Comparison of ENCODE assay signal across 8 cellular contexts in genomic region chr2:237674731-237675276, GRCh38. TPM values are rescaled to one million over a fixed set of nuclear protein-coding genes. Genes with fewer than 3 reads are reported as not detected.
DNase-seq lines count a peak whose midpoint lies in the region; ATAC-seq and TF ChIP-seq lines count a peak whose summit lies in the region.

No MANE protein-coding gene starts in this region.

- no peaks in the 10 kb centered on the region for H3K9me2 ChIP-seq in SK-N-SH

- H3F3A ChIP-seq in SK-N-SH (replicated peaks; ENCODE audit: insufficient read depth): peaks cover 20% of the 10 kb centered on the region

- TF ChIP-seq EP300 in SK-N-SH (IDR thresholded peaks at IDR 0.05; ENCODE audit: borderline replicate concordance in 1 of 2, low read depth in 1 of 2, low read length in 1 of 2): no peak

- no peak overlapping the region for H2AFZ ChIP-seq in SK-N-SH (ENCODE audit: low read depth)

- H3K79me2 ChIP-seq in SK-N-SH (ENCODE audit: insufficient read depth): peaks cover 83% of the 10 kb centered on the region

- peak overlapping the region; percentile 70 for H3K9ac ChIP-seq in SK-N-SH

- TF ChIP-seq RAD21 in SK-N-SH (IDR thresholded peaks at IDR 0.05; ENCODE audit: low read length): peak; percentile 36; the same call in 1 of the 2 replicates

- DNase-seq in COLO829 (ENCODE audit: low spot score) (peak; percentile 74), HT1080 (ENCODE audit: low read depth) (peak; percentile 90), SK-N-SH (peak; percentile 90), left ventricle myocardium superior (peak; percentile 87), renal cortical epithelial cell (ENCODE audit: low read depth) (peak; percentile 78), NCI-H146 (lab: John Stamatoyannopoulos, UW) (no peak)

- peak overlapping the region; percentile 46 for H3K4me2 ChIP-seq in SK-N-SH

- H3K4me3 Mint-ChIP-seq in activated naive CD8-positive, alpha-beta T cell: peak overlapping the region; percentile 93

- ATAC-seq in GM21390 (IDR thresholded peaks at IDR 0.05; ENCODE audit: unreplicated experiment): peak; percentile 78
- ATAC-seq in left ventricle myocardium superior: peak; percentile 82

- H3K27ac Mint-ChIP-seq in activated naive CD8-positive, alpha-beta T cell: peak overlapping the region; percentile 97

- no peak for TF ChIP-seq CTCF in SK-N-SH (IDR thresholded peaks at IDR 0.05)

- H3K27me3 Mint-ChIP-seq in activated naive CD8-positive, alpha-beta T cell: no peaks in the 10 kb centered on the region

- peak overlapping the region; percentile 76 to 92 for H3K27ac ChIP-seq in SK-N-SH (ENCODE audit: low read depth in 2 of 2, low read length in 1 of 2)

- POLR2A ChIA-PET in SK-N-SH (lab: Yijun Ruan, JAX): interaction anchor here (1.2 kb wide), 1 partner anchor 73 kb away, joined by 3 read pairs; no protein-coding TSS in a partner anchor

- H3K4me1 Mint-ChIP-seq in activated naive CD8-positive, alpha-beta T cell (ENCODE audit: low read depth): peaks cover 52% of the 10 kb centered on the region

- CTCF ChIA-PET in SK-N-SH (lab: Yijun Ruan, JAX): interaction anchor here (0.7 to 10.7 kb wide), 17 partner anchors 12 to 589 kb away, joined by 3 to 211 read pairs (median 8); no protein-coding TSS in a partner anchor

- no peaks in the 10 kb centered on the region for H3K9me3 ChIP-seq in SK-N-SH

- peaks cover 2 to 4% of the 10 kb centered on the region in 2 experiments for H3K36me3 ChIP-seq in SK-N-SH (replicated peaks in 1 of 2; ENCODE audit: control insufficient read depth in 1 of 2, insufficient read depth in 2 of 2, low read length in 1 of 2)

- peaks cover 35 to 51% of the 10 kb centered on the region in 2 experiments for H3K4me1 ChIP-seq in SK-N-SH (ENCODE audit: control insufficient read depth in 1 of 2, insufficient read depth in 2 of 2, low read depth in 1 of 2, low read length in 1 of 2)

- no peaks in the 10 kb centered on the region for H3K36me3 Mint-ChIP-seq in activated naive CD8-positive, alpha-beta T cell

- intact Hi-C loops in left ventricle myocardium superior (cut with micrococcal nuclease): loop anchor here (5.0 to 10.0 kb wide), 2 partner anchors 70 to 72 kb away; no protein-coding TSS in a partner anchor

- no peaks in the 10 kb centered on the region for H3K27me3 ChIP-seq in SK-N-SH (ENCODE audit: insufficient read depth)

- no peak overlapping the region; a peak in 1 of 4 replicates for H3K4me3 ChIP-seq in SK-N-SH (ENCODE audit: low read depth in 2 of 2, low read length in 1 of 2)

- no peaks in the 10 kb centered on the region for H4K20me1 ChIP-seq in SK-N-SH (ENCODE audit: insufficient read depth)

- H3K9me3 Mint-ChIP-seq in activated naive CD8-positive, alpha-beta T cell (ENCODE audit: low read depth): no peaks in the 10 kb centered on the region

- WGBS in SK-N-SH (ENCODE audit: low lambda C conversion rate): 23% methylated on average over 15 of the region's 17 CpGs

TF ChIP-seq in SK-N-SH, 30 proteins besides CTCF, POLR2A, EP300 and RAD21:
- TF ChIP-seq MAX (IDR thresholded peaks at IDR 0.05; ENCODE audit: low read depth) (peak; percentile 86), RCOR1 (IDR thresholded peaks at IDR 0.05; ENCODE audit: low read length) (peak; percentile 19; the same call in 1 of the 2 replicates), GABPA (IDR thresholded peaks at IDR 0.05; ENCODE audit: low read depth) (peak; percentile 46; the same call in 1 of the 2 replicates), CHD2 (IDR thresholded peaks at IDR 0.05; ENCODE audit: low read length, partially characterized antibody) (peak; percentile 82), FOSL2 (IDR thresholded peaks at IDR 0.05; ENCODE audit: borderline replicate concordance, low read depth) (no peak), SMC3 (IDR thresholded peaks at IDR 0.05; ENCODE audit: low read depth, low read length) (peak; percentile 21; the same call in 1 of the 2 replicates), NFIC (IDR thresholded peaks at IDR 0.05; ENCODE audit: borderline replicate concordance) (no peak), EZH2phosphoT487 (IDR thresholded peaks at IDR 0.05; ENCODE audit: borderline replicate concordance, low read depth) (no peak), FOXJ3 (CRISPR knock-in tag; IDR thresholded peaks at IDR 0.05) (no peak), ELF1 (IDR thresholded peaks at IDR 0.05) (peak; percentile 84), MEF2A (IDR thresholded peaks at IDR 0.05; ENCODE audit: borderline replicate concordance, low read depth) (no peak), GATA2 (CRISPR knock-in tag; IDR thresholded peaks at IDR 0.05) (no peak), TCF12 (IDR thresholded peaks at IDR 0.05) (no peak; the same call in none of the 2 replicates), FOXM1 (IDR thresholded peaks at IDR 0.05; ENCODE audit: low read depth) (no peak), SIN3A (IDR thresholded peaks at IDR 0.05; ENCODE audit: borderline replicate concordance, low read depth, low read length) (peak; percentile 78; the same call in 1 of the 2 replicates), MXI1 (IDR thresholded peaks at IDR 0.05; ENCODE audit: low read depth, low read length) (peak; percentile 99), YY1 (IDR thresholded peaks at IDR 0.05; ENCODE audit: low read depth) (no peak), NRF1 (IDR thresholded peaks at IDR 0.05; ENCODE audit: low read depth, low read length) (no peak), TEAD4 (IDR thresholded peaks at IDR 0.05; ENCODE audit: borderline replicate concordance, insufficient read depth) (no peak), ZBTB33 (IDR thresholded peaks at IDR 0.05; ENCODE audit: borderline replicate concordance, low read depth) (no peak), RXRA (IDR thresholded peaks at IDR 0.05; ENCODE audit: borderline replicate concordance, low read depth) (no peak)
- TF ChIP-seq, protein P1, sequence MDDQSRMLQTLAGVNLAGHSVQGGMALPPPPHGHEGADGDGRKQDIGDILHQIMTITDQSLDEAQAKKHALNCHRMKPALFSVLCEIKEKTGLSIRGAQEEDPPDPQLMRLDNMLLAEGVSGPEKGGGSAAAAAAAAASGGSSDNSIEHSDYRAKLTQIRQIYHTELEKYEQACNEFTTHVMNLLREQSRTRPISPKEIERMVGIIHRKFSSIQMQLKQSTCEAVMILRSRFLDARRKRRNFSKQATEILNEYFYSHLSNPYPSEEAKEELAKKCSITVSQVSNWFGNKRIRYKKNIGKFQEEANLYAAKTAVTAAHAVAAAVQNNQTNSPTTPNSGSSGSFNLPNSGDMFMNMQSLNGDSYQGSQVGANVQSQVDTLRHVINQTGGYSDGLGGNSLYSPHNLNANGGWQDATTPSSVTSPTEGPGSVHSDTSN (IDR thresholded peaks at IDR 0.05): no peak

RNA-seq across cellular contexts. Expression of gene LRRFIP1, which starts 47.4 kb away (rescaled TPM):
- total RNA-seq in HT1080 (2014; rRNA removed; shearing (Covaris generic)): 60.7 and 76.9 TPM in 2 replicates
- polyA plus RNA-seq in HT1080 (2015; cell fraction: cytosol; rRNA removed): 67.9 and 69.9 TPM in 2 replicates
- polyA plus RNA-seq in HT1080 (2015; cell fraction: nucleus; rRNA removed): 87.1 and 105 TPM in 2 replicates
- polyA plus RNA-seq in SK-N-SH (2012; rRNA removed): 47.3 and 60.9 TPM in 2 replicates
- 62.7 and 74.9 TPM in 2 replicates for polyA plus RNA-seq in SK-N-SH (2012; cell fraction: cytosol; rRNA removed)
- 51.7 and 73.1 TPM in 2 replicates for polyA plus RNA-seq in SK-N-SH (2012; cell fraction: nucleus; rRNA removed)
- total RNA-seq in left ventricle myocardium superior: 101 TPM
- 72.6 and 156 TPM in 2 replicates for total RNA-seq in renal cortical epithelial cell
